ENCODE assay signal across 12 cellular contexts in the genomic region with DNA sequence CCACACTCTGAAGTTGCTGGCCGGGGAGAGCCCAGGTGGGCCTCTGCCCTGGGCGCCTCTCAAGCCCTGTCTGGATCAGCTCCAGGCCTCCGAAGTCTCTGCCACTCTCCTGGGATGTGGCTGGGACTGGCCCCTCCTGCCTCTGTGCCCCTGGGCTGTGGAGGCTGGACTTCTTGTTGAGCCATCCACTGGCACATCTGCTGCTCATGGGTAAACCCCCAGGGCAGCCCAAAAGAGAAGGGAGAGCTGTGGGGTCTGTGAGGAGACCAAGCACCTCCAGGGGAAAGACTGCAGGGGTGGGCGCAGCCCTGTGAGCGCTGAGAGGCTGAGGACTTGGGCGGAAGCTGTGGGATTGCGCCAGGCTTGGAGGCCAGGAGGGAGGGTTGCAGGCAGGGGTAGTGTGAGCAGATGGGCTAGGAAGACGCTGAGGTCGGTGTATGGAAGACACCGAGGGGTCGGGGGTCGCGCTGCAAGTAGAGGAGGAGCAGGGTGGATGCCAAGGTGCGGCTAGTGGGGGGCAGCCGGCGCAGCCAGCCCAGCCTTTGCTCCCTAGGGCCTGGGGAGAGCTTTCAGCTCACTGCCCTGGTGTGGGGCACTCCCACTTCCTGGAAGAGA.
DNase-seq lines count a peak whose midpoint lies in the region; TF ChIP-seq lines count a peak whose summit lies in the region.
"Had no signal": no experiment of that assay in that cellular context is flagged by ENCODE, and none has a peak within 500 bp of the region (broad histone marks: within the 10 kb centered on the region; RNA-seq: fewer than 3 reads in every experiment).

No MANE protein-coding gene starts in this region.

- H3K4me1 ChIP-seq in stomach = peaks cover 0 to 26% (median 11%) of the 10 kb centered on the region in 4 donors

- H3K4me3 ChIP-seq in NB4 (ENCODE audit: low read depth, low read length) (no peak overlapping the region), stomach (no peak overlapping the region)
- H3K4me3 ChIP-seq: gastroesophageal sphincter had no signal

- no peak for TF ChIP-seq POLR2A in NB4 (IDR thresholded peaks at IDR 0.05; ENCODE audit: extremely low read depth, insufficient read length)
- no peak for TF ChIP-seq POLR2A in stomach (IDR thresholded peaks at IDR 0.05)

- peak; percentile 60 for DNase-seq in activated effector memory CD4-positive, alpha-beta T cell treated with anti-CD3 and anti-CD28 coated beads, Interleukin-2, amount 50 U/mL, for 16 hours
- DNase-seq in activated effector memory CD4-positive, alpha-beta T cell treated with Interleukin-2 at 50 U/mL for 16 hours = no peak
- DNase-seq in NB4 (ENCODE audit: low read depth) (peak; percentile 53), islet precursor cell (peak; percentile 38), stomach (peak; percentile 20), middle frontal gyrus (ENCODE audit: extremely low spot score, low spot score) (no peak), GOT3 (lab: John Stamatoyannopoulos, UW) (no peak), glutamatergic neuron (no peak)
- DNase-seq: NCI-H187 treated with DMSO at 0.1 percent for 48 hours had no signal

- no peak for TF ChIP-seq EP300 in stomach (IDR thresholded peaks at IDR 0.05)

- no peaks in the 10 kb centered on the region for H3K36me3 Mint-ChIP-seq in glutamatergic neuron (ENCODE audit: unreplicated experiment)
- H3K36me3 Mint-ChIP-seq: IgD-negative memory B cell had no signal

- H3K27me3 ChIP-seq in stomach = no peaks in the 10 kb centered on the region
- H3K27me3 ChIP-seq: gastroesophageal sphincter had no signal

- peaks cover 12% of the 10 kb centered on the region for H3K27me3 Mint-ChIP-seq in glutamatergic neuron (ENCODE audit: unreplicated experiment)

- no peak overlapping the region for H3K27ac ChIP-seq in stomach
- H3K27ac ChIP-seq: gastroesophageal sphincter had no signal

- intact Hi-C loops in stomach (cut with DNase I; ENCODE audit: low total_unique reads) = loop anchor here (5.0 to 10.0 kb wide), 2 partner anchors 140 to 277 kb away; no protein-coding TSS in a partner anchor

- H3K9me3 Mint-ChIP-seq in glutamatergic neuron (ENCODE audit: unreplicated experiment) = peaks cover 21% of the 10 kb centered on the region
- H3K9me3 Mint-ChIP-seq: IgD-negative memory B cell, nephron progenitor cell had no signal

- no peaks in the 10 kb centered on the region for H3K9me3 ChIP-seq in stomach
- H3K9me3 ChIP-seq: gastroesophageal sphincter had no signal

- peaks cover 29% of the 10 kb centered on the region for H3K4me1 Mint-ChIP-seq in glutamatergic neuron (ENCODE audit: low read depth, unreplicated experiment)

- TF ChIP-seq CTCF in NB4 (IDR thresholded peaks at IDR 0.05; ENCODE audit: low read depth, low read length) = no peak
- no peak for TF ChIP-seq CTCF in stomach (IDR thresholded peaks at IDR 0.05)
- TF ChIP-seq CTCF in glutamatergic neuron (IDR thresholded peaks at IDR 0.05; ENCODE audit: partially characterized antibody, unreplicated experiment) = no peak

- no peak overlapping the region for H3K4me3 Mint-ChIP-seq in glutamatergic neuron (ENCODE audit: unreplicated experiment)
- H3K4me3 Mint-ChIP-seq: IgD-negative memory B cell, nephron progenitor cell had no signal

- WGBS in stomach, 5 donors = 76 to 84% (median 81%) methylated on average over 16 of the region's 16 CpGs

- H3K27ac Mint-ChIP-seq in glutamatergic neuron (ENCODE audit: unreplicated experiment) = no peak overlapping the region
- H3K27ac Mint-ChIP-seq: IgD-negative memory B cell, nephron progenitor cell had no signal

- peaks cover 0 to 15% (median 0%) of the 10 kb centered on the region in 4 donors for H3K36me3 ChIP-seq in stomach

Comparison
In these comparisons a context has a peak if more than half of its experiments do, and no peak if none do; other contexts are left out.
1. DNase-seq: peak in activated effector memory CD4-positive, alpha-beta T cell treated with anti-CD3 and anti-CD28 coated beads, Interleukin-2, amount 50 U/mL, for 16 hours (single experiment), NB4 (single experiment), islet precursor cell (single experiment) and stomach (single experiment); none in activated effector memory CD4-positive, alpha-beta T cell treated with Interleukin-2 at 50 U/mL for 16 hours (single experiment), middle frontal gyrus (single experiment), GOT3 (single experiment) and glutamatergic neuron (single experiment).